14 cellular contexts compared by ENCODE assay signal in the genomic region with DNA sequence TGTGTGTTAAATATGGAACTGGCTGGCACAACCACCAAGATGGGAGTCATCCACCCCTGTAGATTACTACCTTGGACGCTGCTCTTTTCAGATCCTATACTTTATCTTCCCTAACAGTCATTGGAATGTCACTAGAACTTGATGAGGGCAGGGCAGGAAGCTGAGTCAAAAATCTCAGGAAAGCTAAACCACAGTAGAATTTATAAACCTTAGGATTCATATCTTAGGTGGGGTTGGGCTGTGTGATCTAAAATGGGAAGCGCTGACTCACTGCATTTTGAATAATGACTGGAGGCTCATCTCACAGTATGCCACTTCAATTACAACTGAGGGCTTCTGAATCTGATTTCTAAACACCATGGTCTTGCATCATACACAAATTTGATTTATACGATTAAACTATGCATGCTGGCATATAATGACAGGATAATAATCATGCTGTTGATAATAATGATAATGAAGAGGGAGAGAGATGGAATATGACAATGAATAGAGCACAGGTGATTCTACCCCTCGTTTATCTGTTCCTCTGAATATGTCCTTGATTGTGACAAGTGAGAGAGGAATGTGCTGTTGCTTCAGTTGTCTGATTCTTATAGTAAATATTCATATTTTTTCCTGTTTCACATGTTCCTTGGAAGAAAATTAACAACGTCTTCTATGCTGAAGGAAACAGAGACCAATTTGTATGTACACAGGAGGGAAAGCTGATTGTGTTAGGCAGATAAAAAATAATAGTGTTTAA.
DNase-seq lines count a peak whose midpoint lies in the region; ATAC-seq and TF ChIP-seq lines count a peak whose summit lies in the region.
"Had no signal": no experiment of that assay in that cellular context is flagged by ENCODE, and none has a peak within 500 bp of the region (broad histone marks: within the 10 kb centered on the region; RNA-seq: fewer than 3 reads in every experiment).

No MANE protein-coding gene starts in this region.

- CTCF ChIA-PET in activated CD4-positive, alpha-beta T cell treated with anti-CD3 and anti-CD28 coated beads, Interleukin-2, amount 10 ng/mL, durations not matched to agents 7 days and 5 days (lab: Charles Lee) = no interaction called here

- H3K27me3 Mint-ChIP-seq in activated CD4-positive, alpha-beta T cell treated with anti-CD3 and anti-CD28 coated beads, Interleukin-2, amount 10 ng/mL, durations not matched to agents 7 days and 5 days = peaks cover 6% of the 10 kb centered on the region

- H3K27ac Mint-ChIP-seq in activated CD4-positive, alpha-beta T cell treated with anti-CD3 and anti-CD28 coated beads, Interleukin-2, amount 10 ng/mL, durations not matched to agents 7 days and 5 days = no peak overlapping the region
- H3K27ac Mint-ChIP-seq: activated naive CD8-positive, alpha-beta T cell treated with anti-CD3 and anti-CD28 coated beads, Interleukin-2, amount 50 U/mL, for 24 hours; natural killer cell had no signal

- ATAC-seq in GM19455 (IDR thresholded peaks at IDR 0.05; ENCODE audit: unreplicated experiment) = no peak
- ATAC-seq: activated naive CD8-positive, alpha-beta T cell treated with anti-CD3 and anti-CD28 coated beads, Interleukin-2, amount 50 U/mL, for 24 hours; natural killer cell had no signal

- POLR2A ChIA-PET in activated CD4-positive, alpha-beta T cell treated with anti-CD3 and anti-CD28 coated beads, Interleukin-2, amount 10 ng/mL, durations not matched to agents 7 days and 5 days (lab: Charles Lee) = no interaction called here

- no peaks in the 10 kb centered on the region for H3K9me3 ChIP-seq in MG63

- H3K9me3 Mint-ChIP-seq in activated CD4-positive, alpha-beta T cell treated with anti-CD3 and anti-CD28 coated beads, Interleukin-2, amount 10 ng/mL, durations not matched to agents 7 days and 5 days = no peaks in the 10 kb centered on the region

- no peak for TF ChIP-seq CTCF in cardiac fibroblast (IDR thresholded peaks at IDR 0.05; ENCODE audit: low read depth, low read length)

- H3K36me3 Mint-ChIP-seq in activated CD4-positive, alpha-beta T cell treated with anti-CD3 and anti-CD28 coated beads, Interleukin-2, amount 10 ng/mL, durations not matched to agents 7 days and 5 days (ENCODE audit: low read depth) = no peaks in the 10 kb centered on the region
- H3K36me3 Mint-ChIP-seq: natural killer cell had no signal

- H3K4me1 Mint-ChIP-seq in activated CD4-positive, alpha-beta T cell treated with anti-CD3 and anti-CD28 coated beads, Interleukin-2, amount 10 ng/mL, durations not matched to agents 7 days and 5 days = no peaks in the 10 kb centered on the region
- H3K4me1 Mint-ChIP-seq: activated naive CD8-positive, alpha-beta T cell treated with anti-CD3 and anti-CD28 coated beads, Interleukin-2, amount 50 U/mL, for 24 hours; natural killer cell had no signal

- DNase-seq in COLO829 (ENCODE audit: low spot score) = peak; percentile 13
- peak; percentile 65 for DNase-seq in MG63
- DNase-seq in cardiac fibroblast (ENCODE audit: low read depth in 2 of 2) = peak; percentile 35 to 65
- peak; percentile 94 for DNase-seq in kidney tubule cell (ENCODE audit: low spot score)
- no peak for DNase-seq in activated CD4-positive, alpha-beta T cell treated with anti-CD3 and anti-CD28 coated beads, Interleukin-2, amount 10 ng/mL, durations not matched to agents 7 days and 5 days
- DNase-seq in NCI-H524 (lab: John Stamatoyannopoulos, UW) = no peak
- no peak for DNase-seq in activated T-cell treated with anti-CD3 and anti-CD28 coated beads for 4 hours
- DNase-seq: activated CD8-positive, alpha-beta memory T cell treated with anti-CD3 and anti-CD28 coated beads, Interleukin-2, amount 50 U/mL, for 4 hours; activated naive CD8-positive, alpha-beta T cell treated with anti-CD3 and anti-CD28 coated beads, Interleukin-2, amount 50 U/mL, for 24 hours; natural killer cell; NCI-H1436; stimulated activated CD4-positive, alpha-beta T cell treated with anti-CD3 and anti-CD28 coated beads, Interleukin-15, amount 100 ng/mL, for 24 hours had no signal

- H3K4me3 Mint-ChIP-seq in activated CD4-positive, alpha-beta T cell treated with anti-CD3 and anti-CD28 coated beads, Interleukin-2, amount 10 ng/mL, durations not matched to agents 7 days and 5 days = no peak overlapping the region
- H3K4me3 Mint-ChIP-seq: activated naive CD8-positive, alpha-beta T cell treated with anti-CD3 and anti-CD28 coated beads, Interleukin-2, amount 50 U/mL, for 24 hours; natural killer cell had no signal

- H3K27me3 ChIP-seq in MG63 = no peaks in the 10 kb centered on the region
- H3K27me3 ChIP-seq: BLaER1 treated with 17β-estradiol and CSF1 and Interleukin-3, amounts not matched to agents 10 nM and 100 nM had no signal

- H3K4me3 ChIP-seq in MG63 = no peak overlapping the region
- H3K4me3 ChIP-seq in cardiac fibroblast (replicated peaks in 1 of 2; ENCODE audit: low read depth in 2 of 2, low read length in 2 of 2) = no peak overlapping the region
- H3K4me3 ChIP-seq: BLaER1 treated with 17β-estradiol and CSF1 and Interleukin-3, amounts not matched to agents 10 nM and 100 nM had no signal

- no peaks in the 10 kb centered on the region for H3K36me3 ChIP-seq in MG63
- H3K36me3 ChIP-seq: BLaER1 treated with 17β-estradiol and CSF1 and Interleukin-3, amounts not matched to agents 10 nM and 100 nM had no signal

Comparison
In these comparisons a context has a peak if more than half of its experiments do, and no peak if none do; other contexts are left out.
1. DNase-seq: peak in COLO829 (single experiment), MG63 (single experiment), cardiac fibroblast (2 of 2) and kidney tubule cell (single experiment); none in activated CD4-positive, alpha-beta T cell treated with anti-CD3 and anti-CD28 coated beads, Interleukin-2, amount 10 ng/mL, durations not matched to agents 7 days and 5 days (single experiment), NCI-H524 (0 of 2) and activated T-cell treated with anti-CD3 and anti-CD28 coated beads for 4 hours (single experiment).